In genomic region chr14:104228716-104229620, GRCh38 we compare ENCODE assay signal across 17 cellular contexts.
"Had no signal": no experiment of that assay in that cellular context is flagged by ENCODE, and none has a peak within 500 bp of the region (broad histone marks: within the 10 kb centered on the region; RNA-seq: fewer than 3 reads in every experiment).

No MANE protein-coding gene starts in this region.

- H3K27ac Mint-ChIP-seq: activated naive CD4-positive, alpha-beta T cell treated with anti-CD3 and anti-CD28 coated beads for 36 hours; nephron had no signal

- H3K4me1 ChIP-seq: psoas muscle had no signal

- H3K9me3 ChIP-seq: psoas muscle, thoracic aorta had no signal

- H3K4me3 Mint-ChIP-seq: activated naive CD4-positive, alpha-beta T cell treated with anti-CD3 and anti-CD28 coated beads for 36 hours; nephron had no signal

- H3K4me3 ChIP-seq: psoas muscle, thoracic aorta had no signal

- ATAC-seq: left lobe of liver, psoas muscle, SK-N-SH treated with all-trans-retinoic acid at 6 μM for 48 hours had no signal

- FAIRE-seq: colon, endometrium, islet of Langerhans, urothelium cell line had no signal

- DNase-seq: activated CD4-positive, alpha-beta T cell treated with anti-CD3 and anti-CD28 coated beads for 4 hours; activated CD8-positive, alpha-beta memory T cell treated with anti-CD3 and anti-CD28 coated beads for 24 hours; activated naive CD4-positive, alpha-beta T cell treated with anti-CD3 and anti-CD28 coated beads for 36 hours; activated T-cell treated with anti-CD3 and anti-CD28 coated beads for 4 hours; mesendoderm; stimulated activated CD4-positive, alpha-beta T cell treated with anti-CD3 and anti-CD28 coated beads, Interleukin-12 subunit alpha, Interleukin-12 subunit beta, amount 100 ng/mL, for 4 hours; stimulated activated CD4-positive, alpha-beta T cell treated with anti-CD3 and anti-CD28 coated beads, Interleukin-2, amount 100 ng/mL, for 24 hours; T-helper 1 cell had no signal

- H3K36me3 ChIP-seq: thoracic aorta had no signal

- H3K27ac ChIP-seq: psoas muscle, thoracic aorta had no signal
